In the genomic region with DNA sequence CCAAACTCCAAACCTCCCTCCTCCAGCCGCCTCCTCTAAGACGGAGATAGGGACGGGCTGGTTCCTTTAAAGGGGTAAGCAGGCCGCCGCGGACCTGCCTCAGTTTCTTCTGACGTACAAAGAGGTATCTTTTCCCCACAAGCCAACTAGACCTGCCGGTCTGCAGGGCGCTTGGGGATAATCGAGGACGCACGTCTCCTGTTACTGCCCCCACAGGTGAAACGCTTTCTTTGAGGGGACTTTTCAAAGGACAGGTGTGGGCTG, we compare ENCODE assay signal across 8 cellular contexts. TPM values are rescaled to one million over a fixed set of nuclear protein-coding genes. Genes with fewer than 3 reads are reported as not detected.
DNase-seq lines count a peak whose midpoint lies in the region; ATAC-seq, FAIRE-seq and TF ChIP-seq lines count a peak whose summit lies in the region.

No MANE protein-coding gene starts in this region.

- H3K9me3 ChIP-seq in HAP-1 (no peaks in the 10 kb centered on the region), subcutaneous abdominal adipose tissue (ENCODE audit: control insufficient read depth in 5 of 5, low read length in 5 of 5) (no peaks in the 10 kb centered on the region)

- H3K9ac ChIP-seq in subcutaneous abdominal adipose tissue (ENCODE audit: low read length in 5 of 5) = peak overlapping the region; percentile 77 to 95 (median 86)

- TF ChIP-seq CTCF in CD14-positive monocyte (IDR thresholded peaks at IDR 0.05) = no peak

- FAIRE-seq in HTR-8/SVneo (lab: Jason Lieb, UNC) = no peak

- ATAC-seq in activated naive CD4-positive, alpha-beta T cell treated with anti-CD3 and anti-CD28 coated beads, Interleukin-2, amount 50 U/mL, for 72 hours = no peak
- no peak for ATAC-seq in GM21619 (IDR thresholded peaks at IDR 0.05; ENCODE audit: unreplicated experiment)

- H3K9me3 Mint-ChIP-seq in CD14-positive monocyte = no peaks in the 10 kb centered on the region
- no peaks in the 10 kb centered on the region for H3K9me3 Mint-ChIP-seq in activated naive CD4-positive, alpha-beta T cell treated with anti-CD3 and anti-CD28 coated beads, Interleukin-2, amount 50 U/mL, for 72 hours

- H3K4me3 ChIP-seq in HAP-1 (peak overlapping the region; percentile 58), subcutaneous abdominal adipose tissue (ENCODE audit: low read depth in 1 of 5, low read length in 5 of 5) (peak overlapping the region; percentile 81 to 96 (median 89))

- H3K27me3 Mint-ChIP-seq in CD14-positive monocyte (ENCODE audit: low read depth in 3 of 3) = peaks cover 0 to 2% (median 0%) of the 10 kb centered on the region in 3 donors

- H3K4me3 Mint-ChIP-seq in CD14-positive monocyte = peak overlapping the region; percentile 91 to 97

- H3K4me1 ChIP-seq in HAP-1 (peaks cover 37% of the 10 kb centered on the region), subcutaneous abdominal adipose tissue (ENCODE audit: control insufficient read depth in 5 of 5, insufficient read depth in 5 of 5, low read length in 5 of 5) (peaks cover 5 to 21% (median 18%) of the 10 kb centered on the region in 5 donors)

- DNase-seq in CD14-positive monocyte (ENCODE audit: low spot score) = no peak
- DNase-seq in HAP-1 (ENCODE audit: low spot score in 2 of 2) = no peak
- DNase-seq in activated naive CD4-positive, alpha-beta T cell treated with anti-CD3 and anti-CD28 coated beads, Interleukin-2, amount 50 U/mL, for 72 hours (ENCODE audit: low spot score in 2 of 2) = no peak
- peak; percentile 55 for DNase-seq in inferior parietal cortex (ENCODE audit: extremely low spot score)
- no peak for DNase-seq in HTR-8/SVneo (ENCODE audit: insufficient read length, low spot score)
- DNase-seq in NCI-H2196 treated with DMSO at 0.1 percent for 48 hours (lab: John Stamatoyannopoulos, UW; ENCODE audit: unreplicated experiment) = no peak

- peaks cover 0 to 12% of the 10 kb centered on the region in 2 donors for H3K36me3 Mint-ChIP-seq in CD14-positive monocyte
- peaks cover 0 to 5% of the 10 kb centered on the region in 2 donors for H3K36me3 Mint-ChIP-seq in activated naive CD4-positive, alpha-beta T cell treated with anti-CD3 and anti-CD28 coated beads, Interleukin-2, amount 50 U/mL, for 72 hours

- in situ Hi-C loops in HAP-1 (cut with MboI; ENCODE audit: low sequenced_read_pairs) = loop anchor here (10.0 kb wide), 1 partner anchor 104 kb away; a partner anchor contains a TSS

- H3K36me3 ChIP-seq in HAP-1 (replicated peaks) = no peaks in the 10 kb centered on the region
- H3K36me3 ChIP-seq in subcutaneous abdominal adipose tissue (ENCODE audit: control insufficient read depth in 5 of 5, insufficient read depth in 5 of 5, low read length in 5 of 5) = no peaks in the 10 kb centered on the region

- intact Hi-C loops in CD14-positive monocyte (cut with micrococcal nuclease) = loop anchor here (2.0 to 5.0 kb wide), 6 partner anchors 26 to 106 kb away; a partner anchor contains a TSS

- H3K27ac Mint-ChIP-seq in CD14-positive monocyte = peak overlapping the region; percentile 89 to 97 (median 94)
- H3K27ac Mint-ChIP-seq in activated naive CD4-positive, alpha-beta T cell treated with anti-CD3 and anti-CD28 coated beads, Interleukin-2, amount 50 U/mL, for 72 hours = peak overlapping the region; percentile 59 to 85

- peak overlapping the region; percentile 88 for H3K27ac ChIP-seq in subcutaneous abdominal adipose tissue (ENCODE audit: low read depth, low read length)

- peaks cover 30% of the 10 kb centered on the region for H3K4me1 Mint-ChIP-seq in CD14-positive monocyte

- H3K27me3 ChIP-seq in HAP-1 (ENCODE audit: low read depth) = no peaks in the 10 kb centered on the region
- H3K27me3 ChIP-seq in subcutaneous abdominal adipose tissue (ENCODE audit: control insufficient read depth in 5 of 5, insufficient read depth in 4 of 5, low read length in 5 of 5) = no peaks in the 10 kb centered on the region

RNA-seq across cellular contexts. Expression of a gene that starts 25.1 kb away (rescaled TPM):
- polyA plus RNA-seq in CD14-positive monocyte = 10 to 100 TPM; 16.1 to 24.7 TPM
- total RNA-seq in activated naive CD4-positive, alpha-beta T cell treated with anti-CD3 and anti-CD28 coated beads, Interleukin-2, amount 50 U/mL, for 72 hours = 10 to 100 TPM in 1 of 2 donors, 1 to 10 TPM in 1; 7.3 to 30.9 TPM

RNA-seq across cellular contexts. Expression of a gene that starts 31.1 kb away (rescaled TPM):
- polyA plus RNA-seq in CD14-positive monocyte = 1 to 10 TPM; 4.4 to 6.9 TPM
- 10 to 100 TPM; 30.4 TPM for total RNA-seq in activated naive CD4-positive, alpha-beta T cell treated with anti-CD3 and anti-CD28 coated beads, Interleukin-2, amount 50 U/mL, for 72 hours

RNA-seq across cellular contexts. Expression of a gene that starts 32.8 kb away (rescaled TPM):
- not detected for polyA plus RNA-seq in CD14-positive monocyte
- not detected for total RNA-seq in activated naive CD4-positive, alpha-beta T cell treated with anti-CD3 and anti-CD28 coated beads, Interleukin-2, amount 50 U/mL, for 72 hours

RNA-seq across cellular contexts. Expression of a gene that starts 53.5 kb away (rescaled TPM):
- 1 to 10 TPM; 1.6 to 2.2 TPM for polyA plus RNA-seq in CD14-positive monocyte
- total RNA-seq in activated naive CD4-positive, alpha-beta T cell treated with anti-CD3 and anti-CD28 coated beads, Interleukin-2, amount 50 U/mL, for 72 hours = 10 to 100 TPM; 17.7 to 35.6 TPM

RNA-seq across cellular contexts. Expression of a gene that starts 59.0 kb away (rescaled TPM):
- polyA plus RNA-seq in CD14-positive monocyte = not detected
- under 1 TPM in 1 of 2 donors, not detected in 1; 0.07 TPM for total RNA-seq in activated naive CD4-positive, alpha-beta T cell treated with anti-CD3 and anti-CD28 coated beads, Interleukin-2, amount 50 U/mL, for 72 hours
